Comparison of ENCODE assay signal across 8 cellular contexts in genomic region chr17:54891176-54891821, GRCh38. TPM values are rescaled to one million over a fixed set of nuclear protein-coding genes. Genes with fewer than 3 reads are reported as not detected.
A peak's percentile ranks its signal among the peaks of the same experiment; 100 is the strongest.
DNase-seq lines count a peak whose midpoint lies in the region; ATAC-seq and TF ChIP-seq lines count a peak whose summit lies in the region.

No MANE protein-coding gene starts in this region.

- no peak overlapping the region for H3K4me3 Mint-ChIP-seq in activated CD8-positive, alpha-beta T cell treated with anti-CD3 and anti-CD28 coated beads for 36 hours
- H3K4me3 Mint-ChIP-seq in activated CD8-positive, alpha-beta T cell treated with anti-CD3 and anti-CD28 coated beads, Interleukin-2, amount 10 ng/mL, durations not matched to agents 7 days and 5 days, result no peak overlapping the region

- H3K4me1 Mint-ChIP-seq in activated CD8-positive, alpha-beta T cell treated with anti-CD3 and anti-CD28 coated beads for 36 hours (ENCODE audit: low read depth), result no peaks in the 10 kb centered on the region
- no peaks in the 10 kb centered on the region for H3K4me1 Mint-ChIP-seq in activated CD8-positive, alpha-beta T cell treated with anti-CD3 and anti-CD28 coated beads, Interleukin-2, amount 10 ng/mL, durations not matched to agents 7 days and 5 days (ENCODE audit: low read depth)

- H3K9me3 Mint-ChIP-seq in activated CD8-positive, alpha-beta T cell treated with anti-CD3 and anti-CD28 coated beads for 36 hours, result no peaks in the 10 kb centered on the region
- H3K9me3 Mint-ChIP-seq in activated CD8-positive, alpha-beta T cell treated with anti-CD3 and anti-CD28 coated beads, Interleukin-2, amount 10 ng/mL, durations not matched to agents 7 days and 5 days (ENCODE audit: insufficient read depth), result no peaks in the 10 kb centered on the region

- TF ChIP-seq CTCF in activated CD8-positive, alpha-beta T cell treated with anti-CD3 and anti-CD28 coated beads for 36 hours (IDR thresholded peaks at IDR 0.05), result peak; percentile 51
- peak; percentile 52 for TF ChIP-seq CTCF in fibroblast of villous mesenchyme (IDR thresholded peaks at IDR 0.05; ENCODE audit: insufficient read depth, low read depth, low read length)

- H3K27ac Mint-ChIP-seq in activated CD8-positive, alpha-beta T cell treated with anti-CD3 and anti-CD28 coated beads for 36 hours, result no peak overlapping the region
- H3K27ac Mint-ChIP-seq in activated CD8-positive, alpha-beta T cell treated with anti-CD3 and anti-CD28 coated beads, Interleukin-2, amount 10 ng/mL, durations not matched to agents 7 days and 5 days, result no peak overlapping the region

- no peaks in the 10 kb centered on the region for H3K36me3 Mint-ChIP-seq in activated CD8-positive, alpha-beta T cell treated with anti-CD3 and anti-CD28 coated beads for 36 hours (ENCODE audit: low read depth)
- no peaks in the 10 kb centered on the region for H3K36me3 Mint-ChIP-seq in activated CD8-positive, alpha-beta T cell treated with anti-CD3 and anti-CD28 coated beads, Interleukin-2, amount 10 ng/mL, durations not matched to agents 7 days and 5 days (ENCODE audit: low read depth)

- DNase-seq in activated CD8-positive, alpha-beta T cell treated with anti-CD3 and anti-CD28 coated beads for 36 hours, result no peak
- DNase-seq in activated CD8-positive, alpha-beta T cell treated with anti-CD3 and anti-CD28 coated beads, Interleukin-2, amount 10 ng/mL, durations not matched to agents 7 days and 5 days, result no peak
- DNase-seq in MV-4-11 (lab: John Stamatoyannopoulos, UW) (peak; percentile 54), SK-MEL-5 (ENCODE audit: low read depth, low spot score) (peak; percentile 75), fibroblast of villous mesenchyme (ENCODE audit: low read depth) (peak; percentile 74), retina (peak; percentile 77), GF-D8 (lab: John Stamatoyannopoulos, UW) (no peak)

- H3K27me3 Mint-ChIP-seq in activated CD8-positive, alpha-beta T cell treated with anti-CD3 and anti-CD28 coated beads for 36 hours, result peaks cover 9% of the 10 kb centered on the region
- H3K27me3 Mint-ChIP-seq in activated CD8-positive, alpha-beta T cell treated with anti-CD3 and anti-CD28 coated beads, Interleukin-2, amount 10 ng/mL, durations not matched to agents 7 days and 5 days (ENCODE audit: low read depth), result peaks cover 2% of the 10 kb centered on the region

- POLR2A ChIA-PET in activated CD8-positive, alpha-beta T cell treated with anti-CD3 and anti-CD28 coated beads for 36 hours (lab: Charles Lee), result no interaction called here
- POLR2A ChIA-PET in activated CD8-positive, alpha-beta T cell treated with anti-CD3 and anti-CD28 coated beads, Interleukin-2, amount 10 ng/mL, durations not matched to agents 7 days and 5 days (lab: Charles Lee), result no interaction called here

- peak; percentile 49 for ATAC-seq in activated CD8-positive, alpha-beta T cell treated with anti-CD3 and anti-CD28 coated beads for 36 hours
- no peak for ATAC-seq in activated CD8-positive, alpha-beta T cell treated with anti-CD3 and anti-CD28 coated beads, Interleukin-2, amount 10 ng/mL, durations not matched to agents 7 days and 5 days
- ATAC-seq in GM18519 (IDR thresholded peaks at IDR 0.05; ENCODE audit: low FRiP score, unreplicated experiment), result no peak

- intact Hi-C loops in activated CD8-positive, alpha-beta T cell treated with anti-CD3 and anti-CD28 coated beads for 36 hours (cut with micrococcal nuclease), result no loop called here

- H3K4me3 ChIP-seq in fibroblast of villous mesenchyme (ENCODE audit: low read depth, low read length), result no peak overlapping the region

- in situ Hi-C loops in SK-MEL-5 (cut with HindIII; ENCODE audit: low pct_unique_long_range_greater_than_20kb, low sequenced_read_pairs), result no loop called here

- CTCF ChIA-PET in activated CD8-positive, alpha-beta T cell treated with anti-CD3 and anti-CD28 coated beads for 36 hours (lab: Charles Lee), result no interaction called here
- CTCF ChIA-PET in activated CD8-positive, alpha-beta T cell treated with anti-CD3 and anti-CD28 coated beads, Interleukin-2, amount 10 ng/mL, durations not matched to agents 7 days and 5 days (lab: Charles Lee), result no interaction called here

RNA-seq across cellular contexts. Expression of gene TOM1L1, which starts 9.4 kb away (rescaled TPM):
- not detected for total RNA-seq in activated CD8-positive, alpha-beta T cell treated with anti-CD3 and anti-CD28 coated beads for 36 hours
- not detected for total RNA-seq in activated CD8-positive, alpha-beta T cell treated with anti-CD3 and anti-CD28 coated beads, Interleukin-2, amount 10 ng/mL, durations not matched to agents 7 days and 5 days
- 51.8 and 54.8 TPM in 2 replicates for total RNA-seq in SK-MEL-5 (2014; rRNA removed; shearing (Covaris generic))
- 34.9 and 54.8 TPM in 2 replicates for polyA plus RNA-seq in SK-MEL-5 (2015; cell fraction: cytosol; rRNA removed)
- 52.1 and 70.5 TPM in 2 replicates for polyA plus RNA-seq in SK-MEL-5 (2015; cell fraction: nucleus; rRNA removed)
- 16.1 and 24.2 TPM in 2 replicates for total RNA-seq in fibroblast of villous mesenchyme

Comparison
In these comparisons a context has a peak if more than half of its experiments do, and no peak if none do; other contexts are left out.
1. DNase-seq: peak in MV-4-11 (single experiment), SK-MEL-5 (single experiment), fibroblast of villous mesenchyme (single experiment) and retina (single experiment); none in activated CD8-positive, alpha-beta T cell treated with anti-CD3 and anti-CD28 coated beads for 36 hours (single experiment), activated CD8-positive, alpha-beta T cell treated with anti-CD3 and anti-CD28 coated beads, Interleukin-2, amount 10 ng/mL, durations not matched to agents 7 days and 5 days (single experiment) and GF-D8 (single experiment).
2. RNA of gene TOM1L1, which starts 9.4 kb away (total RNA-seq): 51.8 to 54.8 TPM in SK-MEL-5 and 16.1 to 24.2 TPM in fibroblast of villous mesenchyme; not detected in activated CD8-positive, alpha-beta T cell treated with anti-CD3 and anti-CD28 coated beads for 36 hours and not detected in activated CD8-positive, alpha-beta T cell treated with anti-CD3 and anti-CD28 coated beads, Interleukin-2, amount 10 ng/mL, durations not matched to agents 7 days and 5 days; every median in the first group is over 10 times any median in the second.